Comparison of ENCODE assay signal across 22 cellular contexts in the genomic region with DNA sequence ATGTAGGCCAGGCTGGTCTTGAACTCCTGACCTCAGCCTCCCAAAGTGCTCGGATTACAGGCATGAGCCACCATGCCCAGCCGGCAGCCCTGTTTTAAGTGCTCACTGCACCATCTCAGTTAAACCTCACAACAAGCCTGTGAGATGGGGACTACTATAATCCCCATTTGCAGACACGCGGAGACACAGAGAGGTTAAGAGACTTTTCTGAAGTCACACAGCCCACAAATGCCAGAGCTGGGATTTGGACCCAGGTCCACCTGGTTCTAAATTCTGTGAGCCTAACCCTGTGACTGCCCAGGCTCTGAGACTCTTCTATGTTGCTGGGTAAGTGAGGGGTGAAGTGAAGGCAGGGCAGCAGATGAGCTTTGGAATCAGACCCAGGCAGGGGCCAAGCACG. TPM values are rescaled to one million over a fixed set of nuclear protein-coding genes. Genes with fewer than 3 reads are reported as not detected.
A peak's percentile ranks its signal among the peaks of the same experiment; 100 is the strongest.
DNase-seq lines count a peak whose midpoint lies in the region; ATAC-seq, FAIRE-seq and TF ChIP-seq lines count a peak whose summit lies in the region.
"Had no signal": no experiment of that assay in that cellular context is flagged by ENCODE, and none has a peak within 500 bp of the region (broad histone marks: within the 10 kb centered on the region; RNA-seq: fewer than 3 reads in every experiment).

No MANE protein-coding gene starts in this region.

- intact Hi-C loops in Right ventricle myocardium inferior (cut with DNase I): no loop called here

- POLR2A ChIA-PET in A549 (lab: Yijun Ruan, JAX) (no interaction called here), RWPE1 (lab: Yijun Ruan, JAX; ENCODE audit: low non-redundant PET) (no interaction called here)

- FAIRE-seq in A549 (lab: Jason Lieb, UNC) (no peak), HTR-8/SVneo (lab: Jason Lieb, UNC) (peak; percentile 46)
- FAIRE-seq: D721Med, G401.6, GM12891, GM19239 had no signal

- H3K27me3 Mint-ChIP-seq in chondrocyte (ENCODE audit: low read depth): no peaks in the 10 kb centered on the region

- no peaks in the 10 kb centered on the region for H3K9me3 Mint-ChIP-seq in chondrocyte (ENCODE audit: low read depth)
- H3K9me3 Mint-ChIP-seq: CD4-positive, alpha-beta memory T cell; IgD-negative memory B cell had no signal

- H3K4me1 Mint-ChIP-seq in chondrocyte (ENCODE audit: low read depth): peaks cover 85% of the 10 kb centered on the region

- TF ChIP-seq POLR2A in A549 (IDR thresholded peaks at IDR 0.05; ENCODE audit: low read length): no peak

- DNase-seq in A549 (ENCODE audit: low read depth in 1 of 2, low spot score in 1 of 2) (no peak), HTR-8/SVneo (ENCODE audit: insufficient read length, low spot score) (no peak), RWPE1 (ENCODE audit: low spot score) (no peak), chondrocyte (ENCODE audit: low spot score) (no peak), NCI-H2227 (lab: John Stamatoyannopoulos, UW; ENCODE audit: unreplicated experiment) (no peak), anterior cingulate cortex (lab: John Stamatoyannopoulos, UW) (no peak), Right ventricle myocardium inferior (ENCODE audit: missing footprints) (no peak)
- DNase-seq: 8988T; ACHN; CD4-positive, alpha-beta memory T cell; DMS153; DMS79 treated with DMSO at 0.1 percent for 48 hours; EL; HCEC 1CT had no signal

- peak overlapping the region; percentile 92 for H3K27ac Mint-ChIP-seq in chondrocyte (ENCODE audit: unreplicated experiment)
- H3K27ac Mint-ChIP-seq: IgD-negative memory B cell had no signal

- 89% methylated on average over 5 of the region's 5 CpGs for WGBS in A549 (ENCODE audit: missing lambda C conversion rate)

- H3K4me3 Mint-ChIP-seq in chondrocyte (ENCODE audit: unreplicated experiment): no peak overlapping the region
- H3K4me3 Mint-ChIP-seq: IgD-negative memory B cell had no signal

- no peak overlapping the region for H3K4me2 ChIP-seq in A549

- no peak overlapping the region for H3K4me3 ChIP-seq in A549

- CTCF ChIA-PET in A549 (lab: Yijun Ruan, JAX): interaction anchor here (1.0 to 5.0 kb wide), 4 partner anchors 12 to 85 kb away, joined by 5 to 18 read pairs (median 5); no protein-coding TSS in a partner anchor
- CTCF ChIA-PET in RWPE1 (lab: Yijun Ruan, JAX): interaction anchor here (1.1 to 1.9 kb wide), 2 partner anchors 26 to 85 kb away, joined by 4 to 7 read pairs; no protein-coding TSS in a partner anchor

- H3K27ac ChIP-seq in A549: peak overlapping the region in 1 of 2 experiments; percentile 81; a peak in 3 of 6 replicates
- peak overlapping the region; percentile 85 for H3K27ac ChIP-seq in RWPE1
- H3K27ac ChIP-seq: C4-2B, HL-60 had no signal

- TF ChIP-seq EP300 in A549 (IDR thresholded peaks at IDR 0.05): no peak

- peaks cover 2% of the 10 kb centered on the region for H3K36me3 Mint-ChIP-seq in chondrocyte (ENCODE audit: low read depth)
- H3K36me3 Mint-ChIP-seq: CD4-positive, alpha-beta memory T cell had no signal

- H3K9me3 ChIP-seq in A549: no peaks in the 10 kb centered on the region

- no peak for TF ChIP-seq CTCF in A549 (IDR thresholded peaks at IDR 0.05)
- TF ChIP-seq CTCF in RWPE1 (conservative IDR thresholded peaks at IDR 0.05; ENCODE audit: low read depth): no peak
- TF ChIP-seq CTCF in chondrocyte (IDR thresholded peaks at IDR 0.05): no peak

- ATAC-seq in A549 (no peak), Right ventricle myocardium inferior (no peak), GM18870 (IDR thresholded peaks at IDR 0.05; ENCODE audit: unreplicated experiment) (no peak)

- peaks cover 61% of the 10 kb centered on the region for H3K4me1 ChIP-seq in A549

- TF ChIP-seq RAD21 in A549 (conservative IDR thresholded peaks at IDR 0.05 in 1 of 2, IDR thresholded peaks at IDR 0.05 in 1 of 2): no peak

TF ChIP-seq in A549, 52 proteins besides CTCF, POLR2A, EP300 and RAD21:
- TF ChIP-seq ZFP36 (IDR thresholded peaks at IDR 0.05; ENCODE audit: borderline replicate concordance, partially characterized antibody): peak; percentile 19
- no peak for TF ChIP-seq RNF2 (IDR thresholded peaks at IDR 0.05; ENCODE audit: borderline replicate concordance, low read depth)
- no peak for TF ChIP-seq HEYL (CRISPR knock-in tag; IDR thresholded peaks at IDR 0.05)

RNA-seq across cellular contexts. Expression of a gene that starts 6.4 kb away (rescaled TPM):
- polyA plus RNA-seq in A549 (2011; rRNA removed): 1.1 and 1.4 TPM in 2 replicates
- polyA plus RNA-seq in A549 (2012; cell fraction: cytosol; rRNA removed): 1.4 and 1.6 TPM in 2 replicates
- 3.8 and 4.0 TPM in 2 replicates for polyA plus RNA-seq in A549 (2012; cell fraction: nucleus; rRNA removed)
- 1.7 to 2.3 TPM (median 2.0 TPM) in 3 replicates for polyA plus RNA-seq in A549 (2017; fragmentation: RNase III; extraction: RNeasy Plus Mini Kit Qiagen cat#74134 plus additional on column Dnase treatment)
- 0.92 and 1.5 TPM in 2 replicates for polyA minus RNA-seq in A549 (2011; rRNA and poly(A)+ RNA removed)
- total RNA-seq in chondrocyte: 0.41 to 0.97 TPM (median 0.70 TPM) in 3 replicates
- total RNA-seq in Right ventricle myocardium inferior: not detected
- total RNA-seq: CD4-positive, alpha-beta memory T cell had no signal
- polyA plus RNA-seq: CD4-positive, alpha-beta memory T cell; IgD-negative memory B cell had no signal

RNA-seq across cellular contexts. Expression of a gene that starts 37.5 kb away (rescaled TPM):
- polyA plus RNA-seq in A549 (2011; rRNA removed): 2.4 and 2.8 TPM in 2 replicates
- 1.4 and 1.6 TPM in 2 replicates for polyA plus RNA-seq in A549 (2012; cell fraction: cytosol; rRNA removed)
- 6.7 and 7.0 TPM in 2 replicates for polyA plus RNA-seq in A549 (2012; cell fraction: nucleus; rRNA removed)
- polyA plus RNA-seq in A549 (2017; fragmentation: RNase III; extraction: RNeasy Plus Mini Kit Qiagen cat#74134 plus additional on column Dnase treatment): 0.99 to 1.5 TPM (median 1.4 TPM) in 3 replicates
- polyA minus RNA-seq in A549 (2011; rRNA and poly(A)+ RNA removed): 3.8 and 4.4 TPM in 2 replicates
- not detected in 3 replicates for total RNA-seq in chondrocyte
- total RNA-seq in Right ventricle myocardium inferior: not detected
- total RNA-seq: CD4-positive, alpha-beta memory T cell had no signal
- polyA plus RNA-seq: CD4-positive, alpha-beta memory T cell; IgD-negative memory B cell had no signal
